ENCODE assay signal across 20 cellular contexts in genomic region chr12:92676710-92677109, GRCh38. TPM values are rescaled to one million over a fixed set of nuclear protein-coding genes. Genes with fewer than 3 reads are reported as not detected.
"Had no signal": no experiment of that assay in that cellular context is flagged by ENCODE, and none has a peak within 500 bp of the region (broad histone marks: within the 10 kb centered on the region; RNA-seq: fewer than 3 reads in every experiment).

No MANE protein-coding gene starts in this region.

- ATAC-seq: left ventricle myocardium superior; natural killer cell treated with Interleukin-12 subunit alpha and Interleukin-12 subunit beta and Interleukin-15 and Interleukin-18, amount 100 ng/mL, for 72 hours; WTC11 had no signal

- DNase-seq: activated CD4-positive, alpha-beta memory T cell treated with anti-CD3 and anti-CD28 coated beads, Interleukin-2, amount 10 ng/mL, durations not matched to agents 7 days and 5 days; activated CD4-positive, alpha-beta T cell treated with anti-CD3 and anti-CD28 coated beads for 4 hours; activated effector memory CD4-positive, alpha-beta T cell treated with Interleukin-2 at 50 U/mL for 16 hours; activated T-cell treated with anti-CD3 and anti-CD28 coated beads, Interleukin-2, amount 50 U/mL, for 24 hours; amniotic stem cell; caudate nucleus; esophagus squamous epithelium; left ventricle myocardium superior; mesenchymal stem cell; stimulated activated CD4-positive, alpha-beta T cell treated with anti-CD3 and anti-CD28 coated beads, Interleukin-2, amount 100 ng/mL, for 48 hours; stimulated activated naive CD4-positive, alpha-beta T cell; tibial artery had no signal

- H3K9me3 ChIP-seq: esophagus squamous epithelium, tibial artery, vagina had no signal

- FAIRE-seq: colon, TTC549 had no signal

- H3K36me3 ChIP-seq: esophagus squamous epithelium, tibial artery, vagina had no signal

- H3K27ac ChIP-seq: esophagus squamous epithelium, tibial artery, vagina had no signal

- H3K4me1 ChIP-seq: esophagus squamous epithelium, tibial artery, vagina had no signal

- H3K27me3 ChIP-seq: esophagus squamous epithelium, tibial artery, vagina had no signal

- H3K4me3 ChIP-seq: esophagus squamous epithelium, tibial artery, vagina had no signal

RNA-seq across cellular contexts. Expression of gene PLEKHG7, which starts 26.1 kb away (rescaled TPM):
- total RNA-seq: esophagus squamous epithelium; fibroblast of villous mesenchyme; kidney epithelial cell; left ventricle myocardium superior; natural killer cell treated with Interleukin-12 subunit alpha and Interleukin-12 subunit beta and Interleukin-15 and Interleukin-18, amount 100 ng/mL, for 72 hours; subcutaneous adipose tissue; vagina; WTC11 had no signal
